Comparison of ENCODE assay signal across 9 cellular contexts in genomic region chr19:3639479-3639878, GRCh38.
"Had no signal": no experiment of that assay in that cellular context is flagged by ENCODE, and none has a peak within 500 bp of the region (broad histone marks: within the 10 kb centered on the region; RNA-seq: fewer than 3 reads in every experiment).

No MANE protein-coding gene starts in this region.

- H3K4me1 Mint-ChIP-seq: GM23338, H9 had no signal

- H3K9me3 Mint-ChIP-seq: GM23338, H9, HFFc6 had no signal

- FAIRE-seq: H1, H54 had no signal

- ATAC-seq: GM23338 had no signal

- H3K4me2 ChIP-seq: GM23338 had no signal

- H3K4me3 Mint-ChIP-seq: GM23338, H9, HFFc6 had no signal

- DNase-seq: H9, HCEC 1CT, HFFc6, IMR-90, KBM-7 had no signal

- H3K4me3 ChIP-seq: GM23338 had no signal

- H3K27ac Mint-ChIP-seq: GM23338, H9, HFFc6 had no signal

- H2AFZ ChIP-seq: GM23338 had no signal

- H3K27ac ChIP-seq: HL-60 had no signal
